8 cellular contexts compared by ENCODE assay signal in the genomic region with DNA sequence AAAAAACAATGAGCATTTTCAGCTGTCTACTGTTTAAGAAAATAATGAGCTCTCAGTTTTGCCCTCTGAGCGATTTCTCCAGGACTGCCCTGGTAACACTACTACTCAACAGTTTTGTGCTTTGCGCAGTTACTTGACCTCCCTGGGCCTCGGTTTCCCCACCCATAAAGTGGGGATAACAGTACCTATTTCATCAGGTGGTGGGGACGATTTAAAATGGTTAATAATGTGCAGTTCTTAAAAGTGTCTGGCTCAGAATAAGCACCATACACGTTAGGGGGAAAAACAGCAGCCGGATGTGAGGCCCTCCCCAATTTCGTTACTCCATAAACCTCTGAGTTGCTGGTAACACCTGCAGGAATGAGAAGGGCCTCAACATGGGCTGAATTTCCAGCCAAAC. TPM values are rescaled to one million over a fixed set of nuclear protein-coding genes. Genes with fewer than 3 reads are reported as not detected.
DNase-seq lines count a peak whose midpoint lies in the region; ATAC-seq, FAIRE-seq and TF ChIP-seq lines count a peak whose summit lies in the region.

No MANE protein-coding gene starts in this region.

- no peak for TF ChIP-seq RAD21 in HepG2 (CRISPR knock-in tag; IDR thresholded peaks at IDR 0.05)

- no peaks in the 10 kb centered on the region for H3K36me3 ChIP-seq in adrenal gland (replicated peaks in 1 of 2)
- no peaks in the 10 kb centered on the region for H3K36me3 ChIP-seq in HepG2 (replicated peaks in 1 of 2; ENCODE audit: control insufficient read depth in 1 of 2, insufficient read depth in 2 of 2, low read length in 2 of 2)
- no peaks in the 10 kb centered on the region for H3K36me3 ChIP-seq in suprapubic skin

- peaks cover 3% of the 10 kb centered on the region for H3K27me3 Mint-ChIP-seq in activated CD4-positive, alpha-beta T cell treated with anti-CD3 and anti-CD28 coated beads, Interleukin-2, amount 10 ng/mL, durations not matched to agents 24 days and 14 days

- TF ChIP-seq POLR2A in adrenal gland (IDR thresholded peaks at IDR 0.05) (no peak), HepG2 (IDR thresholded peaks at IDR 0.05; ENCODE audit: insufficient read depth in 1 of 2, low read depth in 2 of 2, low read length in 2 of 2) (no peak), suprapubic skin (IDR thresholded peaks at IDR 0.05) (no peak)

- peaks cover 0 to 6% of the 10 kb centered on the region in 2 donors for H3K4me1 ChIP-seq in adrenal gland (replicated peaks in 1 of 2)
- H3K4me1 ChIP-seq in HepG2 (ENCODE audit: insufficient read depth, low read length) = peaks cover 49% of the 10 kb centered on the region
- peaks cover 12% of the 10 kb centered on the region for H3K4me1 ChIP-seq in suprapubic skin

- intact Hi-C loops in activated CD4-positive, alpha-beta T cell treated with anti-CD3 and anti-CD28 coated beads, Interleukin-2, amount 10 ng/mL, durations not matched to agents 24 days and 14 days (cut with micrococcal nuclease) = no loop called here
- intact Hi-C loops in adrenal gland (cut with DNase I) = no loop called here
- intact Hi-C loops in HepG2 (cut with micrococcal nuclease; ENCODE audit: unreplicated experiment) = loop anchor here (5.0 kb wide), 1 partner anchor 239 kb away; the partner anchor contains the start of gene MCUR1

- peak overlapping the region; percentile 98 for H3K9ac ChIP-seq in HepG2 (ENCODE audit: insufficient read depth, low read depth, low read length)

- H3K4me1 Mint-ChIP-seq in activated CD4-positive, alpha-beta T cell treated with anti-CD3 and anti-CD28 coated beads, Interleukin-2, amount 10 ng/mL, durations not matched to agents 24 days and 14 days = peaks cover 18% of the 10 kb centered on the region

- H2AFZ ChIP-seq in HepG2 (ENCODE audit: low read length) = no peak overlapping the region

- H3K27ac ChIP-seq in adrenal gland (peak overlapping the region in 3 of 5 donors; percentile 93 to 95 (median 94)), HepG2 (ENCODE audit: extremely low read length, insufficient read depth, low read length) (peak overlapping the region; percentile 99), suprapubic skin (peak overlapping the region; percentile 90)

- TF ChIP-seq EP300 in HepG2 (IDR thresholded peaks at IDR 0.05; ENCODE audit: low read depth in 2 of 2, low read length in 2 of 2) (no peak), HepG2 (CRISPR knock-in tag; IDR thresholded peaks at IDR 0.05; ENCODE audit: borderline replicate concordance) (no peak), suprapubic skin (IDR thresholded peaks at IDR 0.05) (no peak)

- H3K4me2 ChIP-seq in HepG2 (ENCODE audit: low read depth, low read length) = peak overlapping the region; percentile 100

- H3K27me3 ChIP-seq in adrenal gland (no peaks in the 10 kb centered on the region), HepG2 (ENCODE audit: control insufficient read depth in 1 of 2, insufficient read depth in 2 of 2, low read length in 2 of 2) (no peaks in the 10 kb centered on the region), suprapubic skin (no peaks in the 10 kb centered on the region)

- peaks cover 5% of the 10 kb centered on the region for H3K36me3 Mint-ChIP-seq in activated CD4-positive, alpha-beta T cell treated with anti-CD3 and anti-CD28 coated beads, Interleukin-2, amount 10 ng/mL, durations not matched to agents 24 days and 14 days (ENCODE audit: low read depth)

- no peak for DNase-seq in activated CD4-positive, alpha-beta T cell treated with anti-CD3 and anti-CD28 coated beads, Interleukin-2, amount 10 ng/mL, durations not matched to agents 24 days and 14 days
- DNase-seq in activated CD4-positive, alpha-beta T cell treated with anti-CD3 and anti-CD28 coated beads for 4 hours = no peak
- DNase-seq in adrenal gland (no peak), HepG2 (ENCODE audit: low spot score) (no peak), suprapubic skin (ENCODE audit: low spot score in 2 of 2) (no peak), amniotic stem cell (lab: John Stamatoyannopoulos, UW) (no peak), NCI-H774 (lab: John Stamatoyannopoulos, UW) (no peak), HK-2 (ENCODE audit: unreplicated experiment) (no peak)

- WGBS in adrenal gland, 4 donors = 79 to 86% (median 81%) methylated on average over 7 of the region's 7 CpGs
- 82% methylated on average over 7 of the region's 7 CpGs for WGBS in HepG2 (ENCODE audit: low lambda C conversion rate)
- 72% methylated on average over 7 of the region's 7 CpGs for WGBS in suprapubic skin

- H3K9me3 Mint-ChIP-seq in activated CD4-positive, alpha-beta T cell treated with anti-CD3 and anti-CD28 coated beads, Interleukin-2, amount 10 ng/mL, durations not matched to agents 24 days and 14 days = no peaks in the 10 kb centered on the region

- FAIRE-seq in HepG2 (lab: Jason Lieb, UNC) = no peak

- CTCF ChIA-PET in HepG2 (lab: Yijun Ruan, JAX; ENCODE audit: low intra/inter-chr PET ratio, low total read pairs) = no interaction called here

- ATAC-seq in HepG2 = no peak

- no peaks in the 10 kb centered on the region for H3K9me3 ChIP-seq in adrenal gland (replicated peaks in 1 of 3)
- no peaks in the 10 kb centered on the region for H3K9me3 ChIP-seq in HepG2 (ENCODE audit: low read length)
- H3K9me3 ChIP-seq in suprapubic skin = no peaks in the 10 kb centered on the region

- H3K4me3 ChIP-seq in adrenal gland (peak overlapping the region in 1 of 4 donors; percentile 92), HepG2 (replicated peaks in 1 of 3; ENCODE audit: insufficient read depth in 1 of 3, low read depth in 2 of 3, low read length in 3 of 3) (peak overlapping the region; percentile 58 to 94 (median 87); a peak in 5 of 6 replicates), suprapubic skin (peak overlapping the region; percentile 74)

- in situ Hi-C loops in HepG2 (cut with HindIII; ENCODE audit: extremely low pct_ligation_motif_present, low pct_unique_long_range_greater_than_20kb) = no loop called here

- peak overlapping the region; percentile 97 for H3K4me3 Mint-ChIP-seq in activated CD4-positive, alpha-beta T cell treated with anti-CD3 and anti-CD28 coated beads, Interleukin-2, amount 10 ng/mL, durations not matched to agents 24 days and 14 days

- H3K79me2 ChIP-seq in HepG2 (ENCODE audit: insufficient read depth, low read length) = peaks cover 25% of the 10 kb centered on the region

- no peak overlapping the region for H3K27ac Mint-ChIP-seq in activated CD4-positive, alpha-beta T cell treated with anti-CD3 and anti-CD28 coated beads, Interleukin-2, amount 10 ng/mL, durations not matched to agents 24 days and 14 days

- H4K20me1 ChIP-seq in HepG2 (ENCODE audit: insufficient read depth, low read length) = no peaks in the 10 kb centered on the region

- TF ChIP-seq CTCF in adrenal gland (IDR thresholded peaks at IDR 0.05) = no peak
- TF ChIP-seq CTCF in HepG2 (CRISPR knock-in tag; IDR thresholded peaks at IDR 0.05) = no peak
- TF ChIP-seq CTCF in suprapubic skin (IDR thresholded peaks at IDR 0.05) = no peak

- POLR2A ChIA-PET in HepG2 (lab: Yijun Ruan, JAX) = interaction anchor here (0.6 to 4.7 kb wide), 9 partner anchors 10 to 166 kb away, joined by 3 to 119 read pairs (median 22); partner anchors contain the start of genes GFOD1 and NOL7

- BruUV-seq in HepG2 (replicated peaks; lab: Mats Ljungman, UMichigan) = no TSS peak

RNA-seq across cellular contexts. Expression of gene SIRT5, which starts 1.1 kb away (rescaled TPM):
- 8.1 and 8.4 TPM in 2 replicates for total RNA-seq in activated CD4-positive, alpha-beta T cell treated with anti-CD3 and anti-CD28 coated beads, Interleukin-2, amount 10 ng/mL, durations not matched to agents 24 days and 14 days
- total RNA-seq in adrenal gland (10 to 100 TPM in 5 of 8 donors, 1 to 10 TPM in 3; 6.6 to 18.2 (median 11.3) TPM), HepG2 (2016; rRNA removed; fragmentation: Illumina TruSeq; extraction: Trizol) (16.6 and 21.8 TPM in 2 replicates), suprapubic skin (10 to 100 TPM in 2 of 4 donors, 1 to 10 TPM in 2; 5.7 to 17.8 (median 8.7) TPM)
- polyA plus RNA-seq in adrenal gland (10 to 100 TPM in 1 of 3 donors, 1 to 10 TPM in 2; 7.1 to 11.6 (median 7.2) TPM), HepG2 (2011; rRNA removed) (13.4 and 14.1 TPM in 2 replicates)
- 21.9 and 28.4 TPM in 2 replicates for total RNA-seq in HepG2 (2016; cell fraction: cytosol; rRNA removed; fragmentation: Illumina TruSeq; extraction: Trizol; ENCODE audit: low read depth)
- 17.2 TPM in 2 replicates for total RNA-seq in HepG2 (2016; cell fraction: insoluble cytoplasmic fraction; rRNA removed; fragmentation: Illumina TruSeq; extraction: Trizol)
- 17.8 and 18.2 TPM in 2 replicates for total RNA-seq in HepG2 (2016; cell fraction: membrane; rRNA removed; fragmentation: Illumina TruSeq; extraction: Trizol)
- 13.1 and 16.9 TPM in 2 replicates for total RNA-seq in HepG2 (2016; cell fraction: nucleus; rRNA removed; fragmentation: Illumina TruSeq; extraction: Trizol)
- polyA plus RNA-seq in HepG2 (2011; cell fraction: cytosol; rRNA removed) = 8.8 and 9.0 TPM in 2 replicates
- polyA plus RNA-seq in HepG2 (2011; cell fraction: nucleus; rRNA removed) = 20.2 and 21.9 TPM in 2 replicates
- polyA plus RNA-seq in HepG2 (2012) = 10.3 and 16.7 TPM in 2 replicates
- polyA plus RNA-seq in HepG2 (2016; cell fraction: cytosol; fragmentation: Illumina TruSeq; extraction: Trizol; ENCODE audit: low read depth) = 4.9 and 5.9 TPM in 2 replicates
- polyA plus RNA-seq in HepG2 (2016; cell fraction: insoluble cytoplasmic fraction; fragmentation: Illumina TruSeq; extraction: Trizol; ENCODE audit: low read depth) = 19.7 and 19.8 TPM in 2 replicates
- 8.4 and 10.3 TPM in 2 replicates for polyA plus RNA-seq in HepG2 (2016; cell fraction: membrane; fragmentation: Illumina TruSeq; extraction: Trizol; ENCODE audit: low read depth)
- 27.2 and 27.6 TPM in 2 replicates for polyA plus RNA-seq in HepG2 (2016; cell fraction: nucleus; fragmentation: Illumina TruSeq; extraction: Trizol; ENCODE audit: insufficient read depth, low read depth)
- polyA minus RNA-seq in HepG2 (2011; rRNA and poly(A)+ RNA removed; ENCODE audit: low replicate concordance) = 5.4 and 6.8 TPM in 2 replicates
- 6.1 and 6.7 TPM in 2 replicates for polyA minus RNA-seq in HepG2 (2011; cell fraction: cytosol; rRNA and poly(A)+ RNA removed)
- 16.8 and 17.6 TPM in 2 replicates for polyA minus RNA-seq in HepG2 (2011; cell fraction: nucleus; rRNA and poly(A)+ RNA removed)

RNA-seq across cellular contexts. Expression of gene NOL7, which starts 41.9 kb away (rescaled TPM):
- total RNA-seq in activated CD4-positive, alpha-beta T cell treated with anti-CD3 and anti-CD28 coated beads, Interleukin-2, amount 10 ng/mL, durations not matched to agents 24 days and 14 days = 103 and 104 TPM in 2 replicates
- 100 to 1,000 TPM in 1 of 8 donors, 10 to 100 TPM in 7; 58.5 to 104 (median 69.7) TPM for total RNA-seq in adrenal gland
- polyA plus RNA-seq in adrenal gland = 100 to 1,000 TPM in 1 of 3 donors, 10 to 100 TPM in 2; 42.4 to 111 (median 48.2) TPM
- total RNA-seq in HepG2 (2016; rRNA removed; fragmentation: Illumina TruSeq; extraction: Trizol) = 186 and 215 TPM in 2 replicates
- total RNA-seq in HepG2 (2016; cell fraction: cytosol; rRNA removed; fragmentation: Illumina TruSeq; extraction: Trizol; ENCODE audit: low read depth) = 27.0 and 31.6 TPM in 2 replicates
- total RNA-seq in HepG2 (2016; cell fraction: insoluble cytoplasmic fraction; rRNA removed; fragmentation: Illumina TruSeq; extraction: Trizol) = 183 and 212 TPM in 2 replicates
- total RNA-seq in HepG2 (2016; cell fraction: membrane; rRNA removed; fragmentation: Illumina TruSeq; extraction: Trizol) = 65.5 and 72.1 TPM in 2 replicates
- total RNA-seq in HepG2 (2016; cell fraction: nucleus; rRNA removed; fragmentation: Illumina TruSeq; extraction: Trizol) = 69.4 and 79.5 TPM in 2 replicates
- 30.1 and 37.8 TPM in 2 replicates for polyA plus RNA-seq in HepG2 (2011; rRNA removed)
- 47.4 and 53.1 TPM in 2 replicates for polyA plus RNA-seq in HepG2 (2011; cell fraction: cytosol; rRNA removed)
- polyA plus RNA-seq in HepG2 (2011; cell fraction: nucleus; rRNA removed) = 23.4 and 23.5 TPM in 2 replicates
- 60.3 and 94.1 TPM in 2 replicates for polyA plus RNA-seq in HepG2 (2012)
- polyA plus RNA-seq in HepG2 (2016; cell fraction: cytosol; fragmentation: Illumina TruSeq; extraction: Trizol; ENCODE audit: low read depth) = 30.5 and 34.4 TPM in 2 replicates
- polyA plus RNA-seq in HepG2 (2016; cell fraction: insoluble cytoplasmic fraction; fragmentation: Illumina TruSeq; extraction: Trizol; ENCODE audit: low read depth) = 240 and 243 TPM in 2 replicates
- 60.8 and 65.8 TPM in 2 replicates for polyA plus RNA-seq in HepG2 (2016; cell fraction: membrane; fragmentation: Illumina TruSeq; extraction: Trizol; ENCODE audit: low read depth)
- polyA plus RNA-seq in HepG2 (2016; cell fraction: nucleus; fragmentation: Illumina TruSeq; extraction: Trizol; ENCODE audit: insufficient read depth, low read depth) = 136 and 138 TPM in 2 replicates
- polyA minus RNA-seq in HepG2 (2011; rRNA and poly(A)+ RNA removed; ENCODE audit: low replicate concordance) = 4.3 and 4.6 TPM in 2 replicates
- polyA minus RNA-seq in HepG2 (2011; cell fraction: cytosol; rRNA and poly(A)+ RNA removed) = 13.1 and 18.6 TPM in 2 replicates
- 26.5 and 26.9 TPM in 2 replicates for polyA minus RNA-seq in HepG2 (2011; cell fraction: nucleus; rRNA and poly(A)+ RNA removed)
- 10 to 100 TPM; 38.6 to 48.0 (median 42.0) TPM for total RNA-seq in suprapubic skin
